Comparison of ENCODE assay signal across 16 cellular contexts in the genomic region with DNA sequence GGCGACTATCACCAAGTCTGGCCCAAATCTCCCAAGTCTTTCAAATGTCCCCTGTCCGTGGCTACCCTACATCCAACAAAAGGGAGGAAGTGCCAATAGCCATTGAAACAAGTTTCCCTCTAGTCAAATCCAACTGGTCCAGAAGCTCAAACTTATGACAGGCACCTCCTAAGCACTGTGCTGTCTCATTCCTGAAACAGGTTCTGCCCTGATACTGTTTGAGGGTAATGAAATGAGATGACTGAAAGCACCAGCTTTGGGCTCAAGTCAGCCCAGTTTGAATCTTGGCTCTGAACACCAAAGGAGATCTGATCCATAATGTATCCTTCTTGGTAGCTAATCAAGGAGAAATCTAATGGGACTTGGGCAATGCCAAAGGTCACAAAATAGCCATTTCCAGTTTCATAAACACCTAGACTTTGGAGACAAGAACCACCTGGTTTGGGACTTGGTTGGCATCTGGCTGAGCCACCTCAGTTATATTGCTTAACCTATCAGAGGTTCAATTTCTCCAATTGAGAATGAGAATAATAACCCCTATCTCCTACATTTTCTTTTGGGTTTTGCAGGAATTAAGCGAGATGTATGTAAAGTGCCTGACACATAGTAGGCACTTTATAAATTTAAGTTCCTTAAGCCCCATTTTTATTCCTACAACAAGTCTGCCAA. TPM values are rescaled to one million over a fixed set of nuclear protein-coding genes. Genes with fewer than 3 reads are reported as not detected.
DNase-seq lines count a peak whose midpoint lies in the region; ATAC-seq, FAIRE-seq and TF ChIP-seq lines count a peak whose summit lies in the region.
"Had no signal": no experiment of that assay in that cellular context is flagged by ENCODE, and none has a peak within 500 bp of the region (broad histone marks: within the 10 kb centered on the region; RNA-seq: fewer than 3 reads in every experiment).

No MANE protein-coding gene starts in this region.

- H3K9me1 ChIP-seq in endothelial cell of umbilical vein (replicated peaks; ENCODE audit: control insufficient read depth, extremely low read depth, insufficient read depth, low read length), result no peaks in the 10 kb centered on the region

- no peaks in the 10 kb centered on the region for H3K27me3 Mint-ChIP-seq in activated CD8-positive, alpha-beta memory T cell treated with anti-CD3 and anti-CD28 coated beads, Interleukin-2, amount 10 ng/mL, durations not matched to agents 7 days and 5 days
- H3K27me3 Mint-ChIP-seq in activated B cell treated with CpG ODN at 0.5 μM for 24 hours, result no peaks in the 10 kb centered on the region
- no peaks in the 10 kb centered on the region for H3K27me3 Mint-ChIP-seq in stimulated activated memory B cell treated with anti-CD40 and anti-IgM and Interleukin-4, amounts not matched to agents 10 μg/mL and 1 μg/mL and 100 μg/mL, for 72 hours

- peak overlapping the region; percentile 39 for H2AFZ ChIP-seq in endothelial cell of umbilical vein (ENCODE audit: low read depth, low read length)

- no peak for FAIRE-seq in endothelial cell of umbilical vein (lab: Jason Lieb, UNC)
- no peak for FAIRE-seq in GM19239 (lab: Jason Lieb, UNC)
- FAIRE-seq: frontal cortex, islet of Langerhans had no signal

- peak overlapping the region; percentile 43 for H3K4me2 ChIP-seq in endothelial cell of umbilical vein (ENCODE audit: insufficient read depth, low read length)

- H4K20me1 ChIP-seq in endothelial cell of umbilical vein (replicated peaks; ENCODE audit: control insufficient read depth, extremely low read depth, insufficient read depth, low read length), result no peaks in the 10 kb centered on the region

- no peaks in the 10 kb centered on the region for H3K9me3 ChIP-seq in endothelial cell of umbilical vein (replicated peaks; ENCODE audit: control insufficient read depth, insufficient read depth, low read length)

- H3K9ac ChIP-seq in endothelial cell of umbilical vein (replicated peaks; ENCODE audit: extremely low read depth, insufficient read depth, low read length), result no peak overlapping the region

- H3K4me1 ChIP-seq in endothelial cell of umbilical vein (ENCODE audit: control insufficient read depth, extremely low read depth, insufficient read depth, low read length), result no peaks in the 10 kb centered on the region

- BruUV-seq in endothelial cell of umbilical vein (replicated peaks; lab: Mats Ljungman, UMichigan), result no TSS peak

- H3K9me3 Mint-ChIP-seq in activated CD8-positive, alpha-beta memory T cell treated with anti-CD3 and anti-CD28 coated beads, Interleukin-2, amount 10 ng/mL, durations not matched to agents 7 days and 5 days (ENCODE audit: low read depth), result no peaks in the 10 kb centered on the region
- H3K9me3 Mint-ChIP-seq in activated B cell treated with CpG ODN at 0.5 μM for 24 hours, result no peaks in the 10 kb centered on the region
- no peaks in the 10 kb centered on the region for H3K9me3 Mint-ChIP-seq in stimulated activated memory B cell treated with anti-CD40 and anti-IgM and Interleukin-4, amounts not matched to agents 10 μg/mL and 1 μg/mL and 100 μg/mL, for 72 hours
- H3K9me3 Mint-ChIP-seq: T-helper 2 cell treated with Interferon-gamma antibody and Interleukin-4, amounts not matched to agents 5 μg/mL and 100 μg/mL, for 36 hours had no signal

- TF ChIP-seq CTCF in activated B cell treated with CpG ODN at 0.5 μM for 24 hours (IDR thresholded peaks at IDR 0.05) (no peak), endothelial cell of umbilical vein (IDR thresholded peaks at IDR 0.05; ENCODE audit: extremely low read depth in 1 of 2, insufficient read depth in 1 of 2, low read depth in 1 of 2, low read length in 2 of 2) (no peak), GM13976 (IDR thresholded peaks at IDR 0.05; ENCODE audit: borderline replicate concordance, control extremely low read depth, extremely low read depth, insufficient read depth, missing control alignments) (no peak)

- H3K4me1 Mint-ChIP-seq in activated CD8-positive, alpha-beta memory T cell treated with anti-CD3 and anti-CD28 coated beads, Interleukin-2, amount 10 ng/mL, durations not matched to agents 7 days and 5 days, result peaks cover 11% of the 10 kb centered on the region
- H3K4me1 Mint-ChIP-seq in activated B cell treated with CpG ODN at 0.5 μM for 24 hours, result peaks cover 2% of the 10 kb centered on the region
- no peaks in the 10 kb centered on the region for H3K4me1 Mint-ChIP-seq in stimulated activated memory B cell treated with anti-CD40 and anti-IgM and Interleukin-4, amounts not matched to agents 10 μg/mL and 1 μg/mL and 100 μg/mL, for 72 hours

- POLR2A ChIA-PET in activated B cell treated with CpG ODN at 0.5 μM for 24 hours (lab: Charles Lee) (interaction anchor here (0.6 to 2.7 kb wide), 5 partner anchors 30 to 379 kb away, joined by 3 to 18 read pairs (median 4); no protein-coding TSS in a partner anchor), endothelial cell of umbilical vein (lab: Charles Lee) (no interaction called here)

- no peaks in the 10 kb centered on the region for H3K79me2 ChIP-seq in endothelial cell of umbilical vein (ENCODE audit: control insufficient read depth, insufficient read depth, low read length)

- no peak for TF ChIP-seq POLR2A in endothelial cell of umbilical vein (IDR thresholded peaks at IDR 0.05; ENCODE audit: low read depth, low read length)

- H3K4me3 ChIP-seq in endothelial cell of umbilical vein (replicated peaks in 1 of 3; ENCODE audit: insufficient read depth in 1 of 3, low read depth in 1 of 3, low read length in 3 of 3), result no peak overlapping the region

- CTCF ChIA-PET in activated CD8-positive, alpha-beta memory T cell treated with anti-CD3 and anti-CD28 coated beads, Interleukin-2, amount 10 ng/mL, durations not matched to agents 7 days and 5 days (lab: Charles Lee), result interaction anchor here (1.1 to 2.6 kb wide), 3 partner anchors 30 to 82 kb away, joined by 3 to 10 read pairs (median 3); no protein-coding TSS in a partner anchor
- CTCF ChIA-PET in activated B cell treated with CpG ODN at 0.5 μM for 24 hours (lab: Charles Lee), result interaction anchor here (2.1 kb wide), 1 partner anchor 116 kb away, joined by 12 read pairs; no protein-coding TSS in a partner anchor
- CTCF ChIA-PET in endothelial cell of umbilical vein (lab: Charles Lee), result interaction anchor here (0.9 to 3.9 kb wide), 6 partner anchors 9 to 595 kb away, joined by 3 to 23 read pairs (median 3); no protein-coding TSS in a partner anchor

- intact Hi-C loops in activated B cell treated with CpG ODN at 0.5 μM for 24 hours (cut with micrococcal nuclease), result no loop called here
- intact Hi-C loops in endothelial cell of umbilical vein (cut with micrococcal nuclease), result loop anchor here (1.0 kb wide), 1 partner anchor 116 kb away; no protein-coding TSS in a partner anchor

- no peak overlapping the region for H3K27ac ChIP-seq in endothelial cell of umbilical vein (ENCODE audit: insufficient read depth, low read depth, low read length)

- H3K27ac Mint-ChIP-seq in activated CD8-positive, alpha-beta memory T cell treated with anti-CD3 and anti-CD28 coated beads, Interleukin-2, amount 10 ng/mL, durations not matched to agents 7 days and 5 days, result peak overlapping the region; percentile 30
- peak overlapping the region; percentile 15 for H3K27ac Mint-ChIP-seq in activated B cell treated with CpG ODN at 0.5 μM for 24 hours
- H3K27ac Mint-ChIP-seq in stimulated activated memory B cell treated with anti-CD40 and anti-IgM and Interleukin-4, amounts not matched to agents 10 μg/mL and 1 μg/mL and 100 μg/mL, for 72 hours, result peak overlapping the region; percentile 77
- H3K27ac Mint-ChIP-seq: T-helper 2 cell treated with Interferon-gamma antibody and Interleukin-4, amounts not matched to agents 5 μg/mL and 100 μg/mL, for 36 hours had no signal

- no peaks in the 10 kb centered on the region for H3K36me3 Mint-ChIP-seq in activated CD8-positive, alpha-beta memory T cell treated with anti-CD3 and anti-CD28 coated beads, Interleukin-2, amount 10 ng/mL, durations not matched to agents 7 days and 5 days
- H3K36me3 Mint-ChIP-seq in activated B cell treated with CpG ODN at 0.5 μM for 24 hours (ENCODE audit: low read depth), result no peaks in the 10 kb centered on the region
- no peaks in the 10 kb centered on the region for H3K36me3 Mint-ChIP-seq in stimulated activated memory B cell treated with anti-CD40 and anti-IgM and Interleukin-4, amounts not matched to agents 10 μg/mL and 1 μg/mL and 100 μg/mL, for 72 hours

- no peak for ATAC-seq in activated CD8-positive, alpha-beta memory T cell treated with anti-CD3 and anti-CD28 coated beads, Interleukin-2, amount 10 ng/mL, durations not matched to agents 7 days and 5 days
- ATAC-seq in activated B cell treated with CpG ODN at 0.5 μM for 24 hours (ENCODE audit: low read depth), result no peak
- no peak for ATAC-seq in stimulated activated memory B cell treated with anti-CD40 and anti-IgM and Interleukin-4, amounts not matched to agents 10 μg/mL and 1 μg/mL and 100 μg/mL, for 72 hours
- ATAC-seq: sciatic nerve had no signal

- no peaks in the 10 kb centered on the region for H3K27me3 ChIP-seq in endothelial cell of umbilical vein (ENCODE audit: control insufficient read depth in 2 of 2, insufficient read depth in 2 of 2, low read length in 2 of 2)

- no peak for DNase-seq in activated CD8-positive, alpha-beta memory T cell treated with anti-CD3 and anti-CD28 coated beads, Interleukin-2, amount 10 ng/mL, durations not matched to agents 7 days and 5 days
- no peak for DNase-seq in activated CD8-positive, alpha-beta memory T cell treated with anti-CD3 and anti-CD28 coated beads for 24 hours
- DNase-seq in activated B cell treated with CpG ODN at 0.5 μM for 24 hours (no peak), endothelial cell of umbilical vein (ENCODE audit: low read depth, low spot score) (no peak), GM19239 (ENCODE audit: insufficient read length, low spot score) (no peak), cerebellum (ENCODE audit: low spot score) (no peak), GM13976 (ENCODE audit: low spot score) (no peak)
- DNase-seq: activated CD4-positive, alpha-beta T cell treated with anti-CD3 and anti-CD28 coated beads, Interleukin-2, amount 50 U/mL, for 4 hours; amniotic stem cell; NCI-H1417; NCI-H446 treated with DMSO at 0.1 percent for 48 hours had no signal

- dilution Hi-C loops in endothelial cell of umbilical vein (cut with MboI; ENCODE audit: extremely low pct_ligation_motif_present, low sequenced_read_pairs), result no loop called here

- H3K36me3 ChIP-seq in endothelial cell of umbilical vein (ENCODE audit: control insufficient read depth in 2 of 2, extremely low read depth in 1 of 2, insufficient read depth in 2 of 2, low read length in 2 of 2), result no peaks in the 10 kb centered on the region

- H3K4me3 Mint-ChIP-seq in activated CD8-positive, alpha-beta memory T cell treated with anti-CD3 and anti-CD28 coated beads, Interleukin-2, amount 10 ng/mL, durations not matched to agents 7 days and 5 days, result peak overlapping the region; percentile 57
- H3K4me3 Mint-ChIP-seq in activated B cell treated with CpG ODN at 0.5 μM for 24 hours, result peak overlapping the region; percentile 78
- H3K4me3 Mint-ChIP-seq in stimulated activated memory B cell treated with anti-CD40 and anti-IgM and Interleukin-4, amounts not matched to agents 10 μg/mL and 1 μg/mL and 100 μg/mL, for 72 hours, result peak overlapping the region; percentile 79
- H3K4me3 Mint-ChIP-seq: T-helper 2 cell treated with Interferon-gamma antibody and Interleukin-4, amounts not matched to agents 5 μg/mL and 100 μg/mL, for 36 hours had no signal

- in situ Hi-C loops in GM13976 (cut with MboI; ENCODE audit: low sequenced_read_pairs, unreplicated experiment), result no loop called here

RNA-seq across cellular contexts. Expression of gene ARID5B, which starts 34.7 kb away (rescaled TPM):
- total RNA-seq in activated CD8-positive, alpha-beta memory T cell treated with anti-CD3 and anti-CD28 coated beads, Interleukin-2, amount 10 ng/mL, durations not matched to agents 7 days and 5 days, result 10 to 100 TPM; 34.8 to 35.9 TPM
- 67.4 and 76.8 TPM in 2 replicates for total RNA-seq in activated B cell treated with CpG ODN at 0.5 μM for 24 hours
- 7.0 and 8.9 TPM in 2 replicates for total RNA-seq in endothelial cell of umbilical vein
- 5.6 and 6.2 TPM in 2 replicates for polyA plus RNA-seq in endothelial cell of umbilical vein
- 5.0 TPM in 2 replicates for polyA plus RNA-seq in endothelial cell of umbilical vein (2011; cell fraction: cytosol; rRNA removed)
- polyA plus RNA-seq in endothelial cell of umbilical vein (2011; cell fraction: nucleus; rRNA removed), result 9.5 and 13.1 TPM in 2 replicates
- polyA plus RNA-seq in endothelial cell of umbilical vein (2012), result 2.5 and 4.6 TPM in 2 replicates
- polyA minus RNA-seq in endothelial cell of umbilical vein, result 17.0 and 23.2 TPM in 2 replicates
- 14.1 TPM for polyA minus RNA-seq in endothelial cell of umbilical vein (2011; cell fraction: cytosol; rRNA and poly(A)+ RNA removed)
- polyA minus RNA-seq in endothelial cell of umbilical vein (2011; cell fraction: nucleus; rRNA and poly(A)+ RNA removed), result 33.5 and 35.0 TPM in 2 replicates
- total RNA-seq in cerebellum, result 27.4 TPM

Comparison
In these comparisons a context has a peak if more than half of its experiments do, and no peak if none do; other contexts are left out.
1. H3K27ac Mint-ChIP-seq: peak in every context shown above with its lines; median percentile 77 in stimulated activated memory B cell treated with anti-CD40 and anti-IgM and Interleukin-4, amounts not matched to agents 10 μg/mL and 1 μg/mL and 100 μg/mL, for 72 hours; 30 in activated CD8-positive, alpha-beta memory T cell treated with anti-CD3 and anti-CD28 coated beads, Interleukin-2, amount 10 ng/mL, durations not matched to agents 7 days and 5 days; 15 in activated B cell treated with CpG ODN at 0.5 μM for 24 hours.